10 cellular contexts compared by ENCODE assay signal in the genomic region with DNA sequence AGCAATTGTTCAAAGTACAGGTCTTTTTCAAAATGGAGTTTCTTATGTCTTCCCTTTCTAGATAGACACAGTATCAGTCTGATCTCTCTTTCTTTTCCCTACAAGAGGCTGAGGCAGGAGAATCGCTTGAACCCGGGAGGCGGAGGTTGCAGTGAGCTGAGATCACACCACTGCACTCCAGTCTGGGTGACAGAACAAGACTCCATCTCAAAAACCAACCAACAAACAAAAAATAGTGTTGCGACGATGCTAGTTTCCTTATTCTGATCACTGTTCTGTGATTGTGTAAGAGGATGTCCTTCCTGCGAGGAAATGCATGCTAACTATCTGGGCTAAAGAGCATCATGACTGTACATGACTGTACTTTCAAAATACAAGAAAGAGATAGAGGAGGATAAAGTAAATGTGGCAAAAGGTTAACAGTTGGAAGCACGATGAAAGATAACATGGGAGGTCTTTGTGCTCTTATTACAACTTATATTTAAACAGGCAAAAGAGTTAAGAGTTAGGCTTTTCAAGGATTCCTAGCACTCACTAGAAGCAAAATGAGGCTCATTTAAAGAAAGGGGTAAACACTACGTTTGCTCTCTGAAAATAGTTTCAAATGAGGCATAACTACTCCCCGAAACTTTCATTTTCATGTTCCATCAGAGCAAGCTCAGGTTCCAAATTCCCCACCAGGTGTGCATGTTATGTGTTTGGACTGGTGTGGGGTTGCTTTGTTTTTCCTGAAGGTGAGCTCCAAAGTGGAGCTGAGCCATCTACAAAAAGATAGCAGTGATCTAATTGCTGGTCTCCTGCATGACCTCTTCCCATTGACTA. TPM values are rescaled to one million over a fixed set of nuclear protein-coding genes. Genes with fewer than 3 reads are reported as not detected.
DNase-seq lines count a peak whose midpoint lies in the region; ATAC-seq and TF ChIP-seq lines count a peak whose summit lies in the region.
"Had no signal": no experiment of that assay in that cellular context is flagged by ENCODE, and none has a peak within 500 bp of the region (broad histone marks: within the 10 kb centered on the region; RNA-seq: fewer than 3 reads in every experiment).

No MANE protein-coding gene starts in this region.

- no peak overlapping the region for H3K23ac ChIP-seq in IMR-90 (ENCODE audit: low read depth, low read length)
- no peak overlapping the region for H3K23ac ChIP-seq in mesendoderm (ENCODE audit: low read length)

- no peak overlapping the region for H3K14ac ChIP-seq in IMR-90 (replicated peaks; ENCODE audit: low read depth, low read length)

- no peak overlapping the region for H2BK20ac ChIP-seq in IMR-90 (ENCODE audit: low read depth, low read length)

- dilution Hi-C loops in IMR-90 (cut with HindIII; ENCODE audit: low sequenced_read_pairs, unreplicated experiment) = no loop called here

- H3K4ac ChIP-seq in IMR-90 (ENCODE audit: low read depth, low read length) (no peak overlapping the region), mesendoderm (ENCODE audit: low read depth, low read length) (no peak overlapping the region)

- H3K4me1 ChIP-seq in IMR-90 (ENCODE audit: control insufficient read depth, insufficient read depth, low read length) (peaks cover 4% of the 10 kb centered on the region; the same call in 1 of the 2 replicates), mesendoderm (ENCODE audit: control insufficient read depth, low read depth, low read length) (no peaks in the 10 kb centered on the region), endodermal cell (ENCODE audit: control insufficient read depth, insufficient read depth, low read length) (no peaks in the 10 kb centered on the region)

- no peaks in the 10 kb centered on the region for H3K36me3 Mint-ChIP-seq in endodermal cell (ENCODE audit: low read depth)

- in situ Hi-C loops in IMR-90 (cut with MboI; ENCODE audit: low sequenced_read_pairs) = no loop called here

- H2BK15ac ChIP-seq in IMR-90 (ENCODE audit: low read depth, low read length) = no peak overlapping the region
- H2BK15ac ChIP-seq in mesendoderm (replicated peaks; ENCODE audit: low read depth) = no peak overlapping the region

- H3K4me3 Mint-ChIP-seq in endodermal cell = no peak overlapping the region
- H3K4me3 Mint-ChIP-seq: activated T-cell treated with anti-CD3 and anti-CD28 coated beads, Interleukin-2, amount 50 U/mL, for 4 hours had no signal

- no peaks in the 10 kb centered on the region for H3K9me3 Mint-ChIP-seq in endodermal cell
- H3K9me3 Mint-ChIP-seq: activated T-cell treated with anti-CD3 and anti-CD28 coated beads, Interleukin-2, amount 50 U/mL, for 4 hours had no signal

- H2AK5ac ChIP-seq in IMR-90 (ENCODE audit: low read depth, low read length) (no peak overlapping the region), mesendoderm (ENCODE audit: low read length) (no peak overlapping the region)

- no peaks in the 10 kb centered on the region for H3K79me2 ChIP-seq in mesendoderm (ENCODE audit: control insufficient read depth, insufficient read depth, low read length)

- no peaks in the 10 kb centered on the region for H3K27me3 Mint-ChIP-seq in endodermal cell (ENCODE audit: insufficient read depth)

- H2BK5ac ChIP-seq in IMR-90 (ENCODE audit: low read depth, low read length, poor library complexity, severe bottlenecking) = no peak overlapping the region
- H2BK5ac ChIP-seq in mesendoderm (ENCODE audit: low read length) = no peak overlapping the region

- no peak overlapping the region for H3K27ac ChIP-seq in IMR-90 (ENCODE audit: insufficient read depth, low read length)
- no peak overlapping the region for H3K27ac ChIP-seq in mesendoderm (ENCODE audit: low read depth, low read length)
- no peak overlapping the region for H3K27ac ChIP-seq in endodermal cell (ENCODE audit: low read depth, low read length)

- intact Hi-C loops in IMR-90 (cut with micrococcal nuclease) = no loop called here

- POLR2A ChIA-PET in IMR-90 (lab: Charles Lee; ENCODE audit: unreplicated experiment) = no interaction called here

- H3K79me1 ChIP-seq in IMR-90 (ENCODE audit: low read depth in 1 of 2, low read length in 2 of 2) (no peaks in the 10 kb centered on the region), mesendoderm (ENCODE audit: low read length) (no peaks in the 10 kb centered on the region)

- H3K9me3 ChIP-seq in IMR-90 (ENCODE audit: control insufficient read depth, insufficient read depth, low read length) (no peaks in the 10 kb centered on the region), endodermal cell (ENCODE audit: control insufficient read depth, low read length) (no peaks in the 10 kb centered on the region)

- peak; percentile 65 for DNase-seq in IMR-90
- peak; percentile 41 for DNase-seq in fibroblast of the conjunctiva (ENCODE audit: low read depth)
- DNase-seq in stimulated activated CD4-positive, alpha-beta T cell treated with anti-CD3 and anti-CD28 coated beads, Interleukin-2, amount 100 ng/mL, for 48 hours = no peak
- no peak for DNase-seq in mesendoderm
- no peak for DNase-seq in endodermal cell
- no peak for DNase-seq in activated CD4-positive, alpha-beta T cell treated with anti-CD3 and anti-CD28 coated beads, Interleukin-2, amount 50 U/mL, for 4 hours
- DNase-seq: activated T-cell treated with anti-CD3 and anti-CD28 coated beads, Interleukin-2, amount 50 U/mL, for 4 hours; NCI-H2227 treated with DMSO at 0.1 percent for 48 hours had no signal

- H4K5ac ChIP-seq in IMR-90 (ENCODE audit: low read depth, low read length) (no peak overlapping the region), mesendoderm (ENCODE audit: low read length) (no peak overlapping the region)

- H3K4me2 ChIP-seq in IMR-90 (ENCODE audit: low read depth, low read length) (peak overlapping the region; percentile 40; the same call in 1 of the 2 replicates), mesendoderm (ENCODE audit: low read length) (no peak overlapping the region)

- H2BK120ac ChIP-seq in IMR-90 (ENCODE audit: low read depth, low read length) (no peak overlapping the region), mesendoderm (ENCODE audit: low read depth, low read length) (no peak overlapping the region)

- H3K18ac ChIP-seq in IMR-90 (ENCODE audit: low read depth, low read length) (peak overlapping the region; percentile 35; the same call in 1 of the 2 replicates), mesendoderm (ENCODE audit: low read length) (no peak overlapping the region)

- no TSS peak for BruUV-seq in IMR-90 (replicated peaks; lab: Mats Ljungman, UMichigan)

- no peaks in the 10 kb centered on the region for H3K27me3 ChIP-seq in IMR-90 (ENCODE audit: control insufficient read depth, insufficient read depth, low read length)
- H3K27me3 ChIP-seq in mesendoderm (ENCODE audit: insufficient read depth, low read length, poor library complexity) = no peaks in the 10 kb centered on the region
- no peaks in the 10 kb centered on the region for H3K27me3 ChIP-seq in endodermal cell (ENCODE audit: control insufficient read depth, insufficient read depth, low read length, poor library complexity, severe bottlenecking)

- ATAC-seq in GM18505 (IDR thresholded peaks at IDR 0.05; ENCODE audit: unreplicated experiment) (peak; percentile 73), GM21717 (IDR thresholded peaks at IDR 0.05; ENCODE audit: unreplicated experiment) (peak; percentile 87), IMR-90 (ENCODE audit: low read depth) (peak; percentile 74)

- TF ChIP-seq CTCF in IMR-90 (conservative IDR thresholded peaks at IDR 0.05; ENCODE audit: low read depth, low read length) = no peak
- TF ChIP-seq CTCF in endodermal cell (conservative IDR thresholded peaks at IDR 0.05) = no peak

- H3K56ac ChIP-seq in IMR-90 (ENCODE audit: extremely low read depth, insufficient read depth, low read length) = no peak overlapping the region
- no peak overlapping the region for H3K56ac ChIP-seq in mesendoderm (ENCODE audit: low read length)

- H3K36me3 ChIP-seq in IMR-90 (ENCODE audit: control insufficient read depth, insufficient read depth, low read length) = no peaks in the 10 kb centered on the region
- no peaks in the 10 kb centered on the region for H3K36me3 ChIP-seq in mesendoderm (ENCODE audit: control insufficient read depth, insufficient read depth, low read length)
- H3K36me3 ChIP-seq in endodermal cell (ENCODE audit: control insufficient read depth, insufficient read depth, low read length) = no peaks in the 10 kb centered on the region

- no peaks in the 10 kb centered on the region for H3K4me1 Mint-ChIP-seq in endodermal cell

- CTCF ChIA-PET in IMR-90 (lab: Yijun Ruan, JAX) = interaction anchor here (0.5 kb wide), 1 partner anchor 8 kb away, joined by 6 read pairs; no protein-coding TSS in a partner anchor

- no peak overlapping the region for H4K91ac ChIP-seq in IMR-90 (ENCODE audit: insufficient read depth, low read depth, low read length)

- no peak overlapping the region for H3K4me3 ChIP-seq in IMR-90 (ENCODE audit: insufficient read depth, low read depth, low read length)
- H3K4me3 ChIP-seq in mesendoderm (ENCODE audit: low read length) = no peak overlapping the region
- no peak overlapping the region for H3K4me3 ChIP-seq in endodermal cell (ENCODE audit: low read length)

- peak overlapping the region in 1 of 2 experiments; percentile 60; a peak in 2 of 4 replicates for H4K8ac ChIP-seq in IMR-90 (ENCODE audit: low read depth in 2 of 2, low read length in 2 of 2)
- H4K8ac ChIP-seq in mesendoderm (ENCODE audit: low read depth, low read length) = no peak overlapping the region

- H3K9me1 ChIP-seq in IMR-90 (ENCODE audit: insufficient read depth, low read length) = no peaks in the 10 kb centered on the region

- peak overlapping the region; percentile 43 for H2AFZ ChIP-seq in IMR-90 (replicated peaks; ENCODE audit: low read length, poor library complexity)

- TF ChIP-seq POLR2A in GM18505 (IDR thresholded peaks at IDR 0.05; ENCODE audit: borderline replicate concordance, extremely low read depth, insufficient read depth, insufficient read length) (no peak), IMR-90 (IDR thresholded peaks at IDR 0.05; ENCODE audit: low read depth, low read length) (no peak)

- H2AK9ac ChIP-seq in IMR-90 (replicated peaks; ENCODE audit: low read depth, low read length, poor library complexity) = no peak overlapping the region

- WGBS in IMR-90 (ENCODE audit: extremely low coverage in 2 of 2, insufficient read length in 1 of 2), 2 experiments = no CpG with 5 or more reads among the region's 9 CpGs
- no CpG with 5 or more reads among the region's 9 CpGs for WGBS in mesendoderm (ENCODE audit: extremely low coverage, insufficient coverage, low lambda C conversion rate)
- 95 to 100% methylated on average over 4 to 9 of the region's 9 CpGs for whole genome bisulfite sequencing in endodermal cell (ENCODE audit: insufficient coverage in 1 of 2, insufficient read length in 1 of 2), 2 experiments

- TF ChIP-seq RAD21 in IMR-90 (IDR thresholded peaks at IDR 0.05; ENCODE audit: low read length) = no peak

- H3K9ac ChIP-seq in IMR-90 (ENCODE audit: low read depth, low read length) (no peak overlapping the region), mesendoderm (ENCODE audit: low read length) (no peak overlapping the region), endodermal cell (ENCODE audit: extremely low read depth, low read length, poor library complexity, severe bottlenecking) (no peak overlapping the region)

- no peak overlapping the region for H3K27ac Mint-ChIP-seq in endodermal cell

- no peaks in the 10 kb centered on the region for H4K20me1 ChIP-seq in IMR-90 (ENCODE audit: insufficient read depth, low read length)

RNA-seq across cellular contexts. Expression of a gene that starts 23.8 kb away (rescaled TPM):
- total RNA-seq in IMR-90 (2012; rRNA removed) = 4.8 and 8.9 TPM in 2 replicates
- 3.2 and 3.4 TPM in 2 replicates for polyA plus RNA-seq in IMR-90 (2012; rRNA removed)
- 1.8 and 3.7 TPM in 2 replicates for polyA plus RNA-seq in IMR-90 (2012; cell fraction: cytosol; rRNA removed)
- 2.0 and 2.4 TPM in 2 replicates for polyA plus RNA-seq in IMR-90 (2012; cell fraction: nucleus; rRNA removed; ENCODE audit: low replicate concordance)
- 35.6 TPM for polyA plus RNA-seq in mesendoderm (2013, experiment 1 of 2)
- 35.7 TPM for polyA plus RNA-seq in mesendoderm (2013, experiment 2 of 2)
- total RNA-seq in endodermal cell = 10 to 100 TPM; 11.1 to 14.9 TPM
- 11.0 TPM for polyA plus RNA-seq in endodermal cell (2013, experiment 1 of 2)
- polyA plus RNA-seq in endodermal cell (2013, experiment 2 of 2) = 11.3 TPM

RNA-seq across cellular contexts. Expression of a gene that starts 24.2 kb away (rescaled TPM):
- total RNA-seq in IMR-90 (2012; rRNA removed) = 82.6 and 83.9 TPM in 2 replicates
- 42.4 and 55.4 TPM in 2 replicates for polyA plus RNA-seq in IMR-90 (2012; rRNA removed)
- polyA plus RNA-seq in IMR-90 (2012; cell fraction: cytosol; rRNA removed) = 12.1 and 13.7 TPM in 2 replicates
- polyA plus RNA-seq in IMR-90 (2012; cell fraction: nucleus; rRNA removed; ENCODE audit: low replicate concordance) = 5.4 and 27.4 TPM in 2 replicates
- 77.3 TPM for polyA plus RNA-seq in mesendoderm (2013, experiment 1 of 2)
- polyA plus RNA-seq in mesendoderm (2013, experiment 2 of 2) = 78.7 TPM
- total RNA-seq in endodermal cell = 100 to 1,000 TPM; 103 to 120 TPM
- 84.1 TPM for polyA plus RNA-seq in endodermal cell (2013, experiment 1 of 2)
- 94.9 TPM for polyA plus RNA-seq in endodermal cell (2013, experiment 2 of 2)

Comparison
In these comparisons a context has a peak if more than half of its experiments do, and no peak if none do; other contexts are left out.
1. DNase-seq: peak in IMR-90 (single experiment) and fibroblast of the conjunctiva (single experiment); none in stimulated activated CD4-positive, alpha-beta T cell treated with anti-CD3 and anti-CD28 coated beads, Interleukin-2, amount 100 ng/mL, for 48 hours (0 of 2), mesendoderm (single experiment), endodermal cell (single experiment) and activated CD4-positive, alpha-beta T cell treated with anti-CD3 and anti-CD28 coated beads, Interleukin-2, amount 50 U/mL, for 4 hours (0 of 2).
2. Peak in every context shown above with its lines, with median percentiles within 50 percentile points of each other: ATAC-seq.